Comparison of ENCODE assay signal across 9 cellular contexts in the genomic region with DNA sequence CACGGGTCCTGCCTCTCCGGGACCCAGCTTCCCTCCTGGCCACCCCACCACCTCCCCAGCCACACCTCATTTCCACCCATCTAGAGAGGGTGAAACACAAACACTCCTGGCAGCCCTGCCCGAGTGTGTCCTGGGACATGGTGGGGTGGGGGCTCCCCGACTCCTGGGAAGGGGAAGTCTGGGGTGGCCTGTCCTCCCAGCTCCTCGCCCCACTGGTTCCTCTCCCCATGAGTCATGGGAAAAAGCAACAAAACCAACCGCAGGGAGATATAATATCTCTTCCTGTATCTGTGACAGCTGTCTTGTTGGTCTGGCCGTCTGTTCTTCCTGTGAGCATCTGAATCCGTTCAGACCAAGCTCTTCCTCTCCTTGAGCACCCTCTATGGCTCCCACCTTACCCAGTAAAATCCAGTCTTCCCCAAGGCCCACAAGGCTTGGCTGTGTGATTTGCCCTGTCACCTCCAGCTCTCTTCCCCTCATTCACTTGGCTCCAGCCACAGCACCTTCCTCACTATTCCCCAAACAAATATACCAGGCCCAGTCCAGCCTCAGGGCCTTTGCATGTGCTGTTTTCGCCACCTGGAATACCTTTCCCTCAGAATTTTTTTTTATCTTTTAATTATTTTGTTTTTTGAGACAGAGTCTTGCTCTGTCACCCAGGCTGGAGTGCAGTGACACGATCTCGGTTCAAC. TPM values are rescaled to one million over a fixed set of nuclear protein-coding genes. Genes with fewer than 3 reads are reported as not detected.
DNase-seq lines count a peak whose midpoint lies in the region; ATAC-seq, FAIRE-seq and TF ChIP-seq lines count a peak whose summit lies in the region.
"Not testable (repeated sequence)": the region's sequence is repeated elsewhere in the genome, so short reads cannot be mapped to it uniquely, and the experiment has no call there.
"Had no signal": no experiment of that assay in that cellular context is flagged by ENCODE, and none has a peak within 500 bp of the region (broad histone marks: within the 10 kb centered on the region; RNA-seq: fewer than 3 reads in every experiment).

No MANE protein-coding gene starts in this region.

- not testable (repeated sequence) for H3K4me3 ChIP-seq in ACC112 (ENCODE audit: low read depth, low read length); lower leg skin (ENCODE audit: low read depth, poor library complexity, severe bottlenecking); gastrocnemius medialis

- 48 to 58% methylated on average over 8 to 9 of the region's 11 CpGs for WGBS in lower leg skin, 2 donors

- H3K27ac ChIP-seq in ACC112 (ENCODE audit: low read depth, low read length): peak overlapping the region; percentile 76
- not testable (repeated sequence) for H3K27ac ChIP-seq in gastrocnemius medialis

- peak; percentile 86 for FAIRE-seq in GM18507 (lab: Jason Lieb, UNC)
- not testable (repeated sequence) for FAIRE-seq in RCC 7860 (lab: Jason Lieb, UNC)

- not testable (repeated sequence) for H3K9me3 ChIP-seq in gastrocnemius medialis

- in situ Hi-C loops in gastrocnemius medialis (cut with MboI; ENCODE audit: low sequenced_read_pairs in 4 of 4): not testable (repeated sequence)

- H3K4me1 ChIP-seq in ACC112 (ENCODE audit: control insufficient read depth, insufficient read depth, low read length, unreplicated experiment); gastrocnemius medialis: not testable (repeated sequence)

- TF ChIP-seq CTCF in lower leg skin (IDR thresholded peaks at IDR 0.05); gastrocnemius medialis (IDR thresholded peaks at IDR 0.05 in 4 of 5, conservative IDR thresholded peaks at IDR 0.05 in 1 of 5): not testable (repeated sequence)

- not testable (repeated sequence) for H3K79me2 ChIP-seq in ACC112 (ENCODE audit: control insufficient read depth, insufficient read depth, low read length, unreplicated experiment)

- not testable (repeated sequence) for H2AFZ ChIP-seq in ACC112 (ENCODE audit: low read length, unreplicated experiment)

- H3K27me3 ChIP-seq in ACC112 (ENCODE audit: insufficient read depth, low read length); gastrocnemius medialis: not testable (repeated sequence)

- intact Hi-C loops in lower leg skin (cut with DNase I; ENCODE audit: low total_unique reads): loop anchor here (10.0 kb wide), 1 partner anchor 110 kb away; no protein-coding TSS in a partner anchor
- intact Hi-C loops in gastrocnemius medialis (cut with DNase I; ENCODE audit: low total_unique reads): loop anchor here (5.0 kb wide), 1 partner anchor 107 kb away; no protein-coding TSS in a partner anchor

- ATAC-seq in HG03571 (IDR thresholded peaks at IDR 0.05; ENCODE audit: unreplicated experiment) (peak; percentile 16), esophagus mucosa (peak; percentile 74)
- ATAC-seq in gastrocnemius medialis: not testable (repeated sequence)

- not testable (repeated sequence) for DNase-seq in GM18507 (ENCODE audit: extremely low spot score, insufficient read length, low read depth)
- DNase-seq in RCC 7860 (ENCODE audit: low spot score) (peak; percentile 66), lower leg skin (ENCODE audit: low spot score in 2 of 2) (peak; percentile 44 to 83), gastrocnemius medialis (peak; percentile 8 to 19)
- peak; percentile 53 for DNase-seq in activated CD8-positive, alpha-beta memory T cell treated with anti-CD3 and anti-CD28 coated beads, Interleukin-2, amount 50 U/mL, for 48 hours

- not testable (repeated sequence) for TF ChIP-seq POLR2A in lower leg skin (IDR thresholded peaks at IDR 0.05); gastrocnemius medialis (IDR thresholded peaks at IDR 0.05)

- H3K36me3 ChIP-seq in ACC112 (ENCODE audit: insufficient read depth, low read length); gastrocnemius medialis: not testable (repeated sequence)

RNA-seq across cellular contexts. Expression of a gene that starts 6.9 kb away (rescaled TPM):
- total RNA-seq in esophagus mucosa: 1.5 TPM
- total RNA-seq in lower leg skin: 10 to 100 TPM in 1 of 4 donors, 1 to 10 TPM in 3; 4.5 to 10.7 (median 7.1) TPM
- total RNA-seq in gastrocnemius medialis: under 1 TPM; 0.05 to 0.40 (median 0.23) TPM

RNA-seq across cellular contexts. Expression of a gene that starts 49.7 kb away (rescaled TPM):
- total RNA-seq in esophagus mucosa (not detected), lower leg skin (1 to 10 TPM in 3 of 4 donors, under 1 TPM in 1; 0.72 to 2.9 (median 2.0) TPM), gastrocnemius medialis (not detected)
- total RNA-seq: activated CD8-positive, alpha-beta memory T cell treated with anti-CD3 and anti-CD28 coated beads, Interleukin-2, amount 10 ng/mL, durations not matched to agents 7 days and 5 days had no signal

RNA-seq across cellular contexts. Expression of a gene that starts 49.7 kb away (rescaled TPM):
- not detected for total RNA-seq in esophagus mucosa
- 1 to 10 TPM; 2.2 to 3.3 (median 2.9) TPM for total RNA-seq in lower leg skin
- under 1 TPM; 0.02 to 0.05 (median 0.04) TPM for total RNA-seq in gastrocnemius medialis
- total RNA-seq: activated CD8-positive, alpha-beta memory T cell treated with anti-CD3 and anti-CD28 coated beads, Interleukin-2, amount 10 ng/mL, durations not matched to agents 7 days and 5 days had no signal
